8 cellular contexts compared by ENCODE assay signal in the genomic region with DNA sequence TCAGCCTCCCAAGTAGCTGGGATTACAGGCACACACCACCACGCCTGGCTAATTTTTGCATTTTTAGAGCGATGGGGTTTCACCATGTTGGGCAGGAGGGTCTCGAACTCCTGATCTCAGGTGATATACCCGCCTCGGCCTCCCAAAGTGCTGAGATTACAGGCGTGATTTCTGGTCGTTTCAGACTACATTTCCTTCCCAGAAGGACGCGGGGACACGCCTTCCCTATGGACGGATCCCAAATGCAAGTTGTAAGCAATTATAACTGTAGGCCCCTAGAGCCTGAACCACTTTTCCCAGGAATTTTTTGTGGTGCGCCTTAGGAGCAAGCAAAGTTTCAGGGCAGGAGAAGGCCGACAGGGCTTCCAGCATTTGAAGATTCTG. TPM values are rescaled to one million over a fixed set of nuclear protein-coding genes. Genes with fewer than 3 reads are reported as not detected.
DNase-seq lines count a peak whose midpoint lies in the region; ATAC-seq, FAIRE-seq and TF ChIP-seq lines count a peak whose summit lies in the region.

No MANE protein-coding gene starts in this region.

- peak overlapping the region; percentile 41 for H3K9ac ChIP-seq in astrocyte (ENCODE audit: low read length)

- intact Hi-C loops in right lobe of liver (cut with DNase I) (no loop called here), testis (cut with DNase I; ENCODE audit: low total_unique reads) (no loop called here)

- TF ChIP-seq POLR2A in right lobe of liver (IDR thresholded peaks at IDR 0.05) (no peak), testis (IDR thresholded peaks at IDR 0.05) (no peak), erythroblast (IDR thresholded peaks at IDR 0.05; ENCODE audit: low read length) (no peak)

- no peak for FAIRE-seq in astrocyte (lab: Jason Lieb, UNC)

- ATAC-seq in activated CD8-positive, alpha-beta memory T cell treated with anti-CD3 and anti-CD28 coated beads, Interleukin-2, amount 10 ng/mL, durations not matched to agents 7 days and 5 days = no peak
- no peak for ATAC-seq in right lobe of liver
- no peak for ATAC-seq in HG03378 (IDR thresholded peaks at IDR 0.05; ENCODE audit: unreplicated experiment)

- H3K27ac ChIP-seq in astrocyte (ENCODE audit: low read depth, low read length) (peak overlapping the region; percentile 36), right lobe of liver (peak overlapping the region; percentile 34 to 78 (median 65)), testis (peak overlapping the region; percentile 94 to 95)

- H3K4me1 ChIP-seq in astrocyte (ENCODE audit: insufficient read depth, low read length) = peaks cover 9% of the 10 kb centered on the region
- H3K4me1 ChIP-seq in right lobe of liver = no peaks in the 10 kb centered on the region
- peaks cover 31% of the 10 kb centered on the region for H3K4me1 ChIP-seq in testis

- H3K79me2 ChIP-seq in astrocyte (ENCODE audit: insufficient read depth, low read length) = peaks cover 9% of the 10 kb centered on the region

- H4K20me1 ChIP-seq in astrocyte (ENCODE audit: insufficient read depth, low read length) = no peaks in the 10 kb centered on the region

- H2AFZ ChIP-seq in astrocyte (ENCODE audit: low read depth, low read length) = peak overlapping the region; percentile 94

- TF ChIP-seq CTCF in astrocyte (IDR thresholded peaks at IDR 0.05; ENCODE audit: insufficient read depth, low read depth, low read length) (no peak), right lobe of liver (IDR thresholded peaks at IDR 0.05) (no peak), testis (IDR thresholded peaks at IDR 0.05) (no peak)

- peaks cover 24% of the 10 kb centered on the region for H3K4me1 Mint-ChIP-seq in activated CD8-positive, alpha-beta memory T cell treated with anti-CD3 and anti-CD28 coated beads, Interleukin-2, amount 10 ng/mL, durations not matched to agents 7 days and 5 days
- H3K4me1 Mint-ChIP-seq in astrocyte (ENCODE audit: low read depth, unreplicated experiment) = no peaks in the 10 kb centered on the region

- H3K27me3 Mint-ChIP-seq in activated CD8-positive, alpha-beta memory T cell treated with anti-CD3 and anti-CD28 coated beads, Interleukin-2, amount 10 ng/mL, durations not matched to agents 7 days and 5 days = no peaks in the 10 kb centered on the region
- no peaks in the 10 kb centered on the region for H3K27me3 Mint-ChIP-seq in astrocyte (ENCODE audit: low read depth, unreplicated experiment)

- H3K36me3 ChIP-seq in astrocyte (ENCODE audit: insufficient read depth, low read length) (no peaks in the 10 kb centered on the region), right lobe of liver (no peaks in the 10 kb centered on the region), testis (ENCODE audit: low read depth, missing control alignments) (no peaks in the 10 kb centered on the region)

- DNase-seq in activated CD8-positive, alpha-beta memory T cell treated with anti-CD3 and anti-CD28 coated beads, Interleukin-2, amount 10 ng/mL, durations not matched to agents 7 days and 5 days = no peak
- DNase-seq in activated CD8-positive, alpha-beta memory T cell treated with anti-CD3 and anti-CD28 coated beads, Interleukin-2, amount 50 U/mL, for 48 hours = no peak
- DNase-seq in astrocyte (ENCODE audit: low read depth) (no peak), right lobe of liver (no peak), testis (no peak), erythroblast (lab: John Stamatoyannopoulos, UW) (no peak), NCI-H128 (lab: John Stamatoyannopoulos, UW; ENCODE audit: unreplicated experiment) (no peak)

- peaks cover 4% of the 10 kb centered on the region for H3K9me3 Mint-ChIP-seq in activated CD8-positive, alpha-beta memory T cell treated with anti-CD3 and anti-CD28 coated beads, Interleukin-2, amount 10 ng/mL, durations not matched to agents 7 days and 5 days (ENCODE audit: low read depth)
- peaks cover 2% of the 10 kb centered on the region for H3K9me3 Mint-ChIP-seq in astrocyte (ENCODE audit: unreplicated experiment)

- H3K4me3 ChIP-seq in astrocyte (ENCODE audit: insufficient read depth, low read depth, low read length) = peak overlapping the region; percentile 80
- peak overlapping the region; percentile 37 to 55 (median 42) for H3K4me3 ChIP-seq in right lobe of liver
- peak overlapping the region; percentile 54 to 67 for H3K4me3 ChIP-seq in testis

- CTCF ChIA-PET in activated CD8-positive, alpha-beta memory T cell treated with anti-CD3 and anti-CD28 coated beads, Interleukin-2, amount 10 ng/mL, durations not matched to agents 7 days and 5 days (lab: Charles Lee) = interaction anchor here (0.8 to 2.1 kb wide), 5 partner anchors 10 to 89 kb away, joined by 3 to 7 read pairs (median 4); a partner anchor contains a TSS

- peak overlapping the region; percentile 91 for H3K27ac Mint-ChIP-seq in activated CD8-positive, alpha-beta memory T cell treated with anti-CD3 and anti-CD28 coated beads, Interleukin-2, amount 10 ng/mL, durations not matched to agents 7 days and 5 days
- peak overlapping the region; percentile 89 for H3K27ac Mint-ChIP-seq in astrocyte (ENCODE audit: unreplicated experiment)

- H3K9me3 ChIP-seq in astrocyte (ENCODE audit: insufficient read depth, low read depth, low read length) (peaks cover 9% of the 10 kb centered on the region), right lobe of liver (peaks cover 0 to 10% (median 0%) of the 10 kb centered on the region in 4 donors), testis (no peaks in the 10 kb centered on the region)

- WGBS in right lobe of liver (ENCODE audit: insufficient coverage, low coverage, low lambda C conversion rate, missing lambda C conversion rate) = 56% methylated on average over 9 of the region's 13 CpGs
- WGBS in testis, 2 donors = 23 to 31% methylated on average over 11 to 13 of the region's 13 CpGs

- no peaks in the 10 kb centered on the region for H3K27me3 ChIP-seq in astrocyte (ENCODE audit: insufficient read depth, low read length)
- no peaks in the 10 kb centered on the region for H3K27me3 ChIP-seq in right lobe of liver
- H3K27me3 ChIP-seq in testis = no peaks in the 10 kb centered on the region

- H3K36me3 Mint-ChIP-seq in activated CD8-positive, alpha-beta memory T cell treated with anti-CD3 and anti-CD28 coated beads, Interleukin-2, amount 10 ng/mL, durations not matched to agents 7 days and 5 days = peaks cover 29% of the 10 kb centered on the region
- H3K36me3 Mint-ChIP-seq in astrocyte (ENCODE audit: low read depth, unreplicated experiment) = peaks cover 1% of the 10 kb centered on the region

- H3K4me2 ChIP-seq in astrocyte (ENCODE audit: low read length) = peak overlapping the region; percentile 97

- peak overlapping the region; percentile 98 for H3K4me3 Mint-ChIP-seq in activated CD8-positive, alpha-beta memory T cell treated with anti-CD3 and anti-CD28 coated beads, Interleukin-2, amount 10 ng/mL, durations not matched to agents 7 days and 5 days
- peak overlapping the region; percentile 98 for H3K4me3 Mint-ChIP-seq in astrocyte (ENCODE audit: unreplicated experiment)

RNA-seq across cellular contexts. Expression of a gene that starts 17.8 kb away (rescaled TPM):
- total RNA-seq in activated CD8-positive, alpha-beta memory T cell treated with anti-CD3 and anti-CD28 coated beads, Interleukin-2, amount 10 ng/mL, durations not matched to agents 7 days and 5 days = 10 to 100 TPM; 16.6 to 26.5 TPM
- total RNA-seq in astrocyte (4.8 and 5.1 TPM in 2 replicates), right lobe of liver (1 to 10 TPM; 2.0 to 5.8 (median 3.5) TPM), testis (10 to 100 TPM; 31.4 to 36.5 TPM)
- polyA plus RNA-seq in testis (ENCODE audit: insufficient read depth, low read depth, low replicate concordance) = 26.5 TPM

RNA-seq across cellular contexts. Expression of a gene that starts 52.6 kb away (rescaled TPM):
- total RNA-seq in activated CD8-positive, alpha-beta memory T cell treated with anti-CD3 and anti-CD28 coated beads, Interleukin-2, amount 10 ng/mL, durations not matched to agents 7 days and 5 days = 1 to 10 TPM; 5.5 TPM
- 3.7 and 4.1 TPM in 2 replicates for total RNA-seq in astrocyte
- total RNA-seq in right lobe of liver = 1 to 10 TPM in 4 of 6 experiments, under 1 TPM in 2; 0.74 to 1.6 (median 1.1) TPM
- total RNA-seq in testis = 1 to 10 TPM; 4.6 to 4.8 TPM
- polyA plus RNA-seq in testis (ENCODE audit: insufficient read depth, low read depth, low replicate concordance) = 2.0 TPM

Comparison
In these comparisons a context has a peak if more than half of its experiments do, and no peak if none do; other contexts are left out.
1. H3K27ac ChIP-seq: peak in every context shown above with its lines; median percentile 94 in testis; 65 in right lobe of liver; 36 in astrocyte.